ENCODE assay signal across 22 cellular contexts in the genomic region with DNA sequence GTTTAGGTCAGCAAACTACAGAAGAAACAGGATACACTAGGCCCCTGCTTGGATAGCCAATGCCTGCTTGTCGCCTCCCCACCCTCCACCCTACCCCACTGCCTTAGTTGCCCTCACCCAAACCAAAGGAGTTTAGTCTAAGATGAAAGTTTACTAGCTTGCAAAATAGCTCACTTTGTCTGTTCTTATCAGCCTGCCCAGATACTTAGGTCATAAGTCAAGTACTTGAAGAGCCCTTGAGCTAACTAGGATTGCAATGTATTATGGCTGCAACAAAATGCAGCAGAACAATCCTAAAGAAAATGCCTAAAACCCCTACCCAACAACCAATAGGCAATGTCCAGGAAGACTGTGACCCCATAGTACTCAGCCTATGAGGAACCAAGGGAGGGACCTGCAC.
"Had no signal": no experiment of that assay in that cellular context is flagged by ENCODE, and none has a peak within 500 bp of the region (broad histone marks: within the 10 kb centered on the region; RNA-seq: fewer than 3 reads in every experiment).

No MANE protein-coding gene starts in this region.

- H3K9me3 ChIP-seq: lower lobe of right lung, ovary, right atrium auricular region, sigmoid colon, testis had no signal

- H3K27ac ChIP-seq: esophagus muscularis mucosa, gastroesophageal sphincter, left ventricle myocardium inferior, lower lobe of right lung, neural progenitor cell, ovary, right atrium auricular region, sigmoid colon, skin epidermis, testis, transverse colon had no signal

- H3K27me3 ChIP-seq: neural progenitor cell, ovary, right atrium auricular region, sigmoid colon, testis, transverse colon had no signal

- H3K36me3 ChIP-seq: esophagus muscularis mucosa, gastroesophageal sphincter, lower lobe of right lung, neural progenitor cell, ovary, right atrium auricular region, sigmoid colon, transverse colon had no signal

- H3K4me3 ChIP-seq: esophagus muscularis mucosa, gastroesophageal sphincter, left ventricle myocardium inferior, lower lobe of right lung, neural progenitor cell, ovary, right atrium auricular region, sigmoid colon, skin epidermis, testis, transverse colon had no signal

- DNase-seq: effector memory CD4-positive, alpha-beta T cell; foreskin fibroblast; glutamatergic neuron; immature natural killer cell; left ventricle myocardium inferior; lower lobe of right lung; midbrain; nucleus accumbens; ovary; sigmoid colon; stimulated activated CD4-positive, alpha-beta T cell treated with anti-CD3 and anti-CD28 coated beads, Interleukin-2, amount 100 ng/mL, for 24 hours; stimulated activated CD4-positive, alpha-beta T cell treated with anti-CD3 and anti-CD28 coated beads, Interleukin-4, amount 100 ng/mL, for 4 hours; stimulated activated naive B cell treated with anti-CD40 and anti-IgM and Interleukin-4, amounts not matched to agents 10 μg/mL and 1 μg/mL and 100 μg/mL, for 72 hours; stimulated activated naive CD8-positive, alpha-beta T cell treated with anti-CD3 and anti-CD28 coated beads, Interleukin-15, amount 100 ng/mL, for 72 hours; testis; transverse colon had no signal

- ATAC-seq: gastroesophageal sphincter; natural killer cell treated with Interleukin-12 subunit alpha and Interleukin-12 subunit beta and Interleukin-15 and Interleukin-18, amount 100 ng/mL, for 72 hours; stimulated activated naive B cell treated with anti-CD40 and anti-IgM and Interleukin-4, amounts not matched to agents 10 μg/mL and 1 μg/mL and 100 μg/mL, for 72 hours; stimulated activated naive CD8-positive, alpha-beta T cell treated with anti-CD3 and anti-CD28 coated beads, Interleukin-15, amount 100 ng/mL, for 72 hours had no signal

- H3K4me1 ChIP-seq: gastroesophageal sphincter, neural progenitor cell, transverse colon had no signal
